19 cellular contexts compared by ENCODE assay signal in genomic region chr12:2120982-2121758, GRCh38.
DNase-seq lines count a peak whose midpoint lies in the region; ATAC-seq and TF ChIP-seq lines count a peak whose summit lies in the region.
"Had no signal": no experiment of that assay in that cellular context is flagged by ENCODE, and none has a peak within 500 bp of the region (broad histone marks: within the 10 kb centered on the region; RNA-seq: fewer than 3 reads in every experiment).

No MANE protein-coding gene starts in this region.

- H3K27me3 Mint-ChIP-seq in chondrocyte (ENCODE audit: low read depth) = no peaks in the 10 kb centered on the region
- H3K27me3 Mint-ChIP-seq: CD4-positive, CD25-positive, alpha-beta regulatory T cell had no signal

- H3K4me1 Mint-ChIP-seq in chondrocyte (ENCODE audit: low read depth) = peaks cover 39% of the 10 kb centered on the region
- H3K4me1 Mint-ChIP-seq: CD4-positive, CD25-positive, alpha-beta regulatory T cell had no signal

- no peak for DNase-seq in left ventricle myocardium inferior
- DNase-seq in heart left ventricle = no peak
- peak; percentile 4 for DNase-seq in kidney tubule cell (ENCODE audit: low spot score)
- DNase-seq in sigmoid colon = peak; percentile 64
- no peak for DNase-seq in chondrocyte (ENCODE audit: low spot score)
- no peak for DNase-seq in foreskin fibroblast
- no peak for DNase-seq in activated CD8-positive, alpha-beta memory T cell treated with anti-CD3 and anti-CD28 coated beads, Interleukin-2, amount 50 U/mL, for 4 hours
- DNase-seq: 8988T; CD4-positive, CD25-positive, alpha-beta regulatory T cell; GF-D8; NCI-H1417; NCI-H1694 treated with DMSO at 0.1 percent for 48 hours; NCI-H2081 treated with DMSO at 0.1 percent for 48 hours; NCI-H2171 treated with DMSO at 0.1 percent for 48 hours; NCI-H446; SHP77 had no signal

- no peaks in the 10 kb centered on the region for H3K9me3 Mint-ChIP-seq in chondrocyte (ENCODE audit: low read depth)
- H3K9me3 Mint-ChIP-seq: IgD-negative memory B cell had no signal

- intact Hi-C loops in left ventricle myocardium inferior (cut with micrococcal nuclease) = no loop called here
- intact Hi-C loops in heart left ventricle (cut with DNase I) = no loop called here
- intact Hi-C loops in sigmoid colon (cut with DNase I) = no loop called here

- TF ChIP-seq POLR2A in heart left ventricle (IDR thresholded peaks at IDR 0.05) (no peak), sigmoid colon (IDR thresholded peaks at IDR 0.05) (no peak)

- no peak overlapping the region for H3K4me3 Mint-ChIP-seq in chondrocyte (ENCODE audit: unreplicated experiment)
- H3K4me3 Mint-ChIP-seq: CD4-positive, CD25-positive, alpha-beta regulatory T cell; IgD-negative memory B cell had no signal

- peaks cover 41% of the 10 kb centered on the region for H3K36me3 Mint-ChIP-seq in chondrocyte (ENCODE audit: low read depth)
- H3K36me3 Mint-ChIP-seq: CD4-positive, CD25-positive, alpha-beta regulatory T cell; IgD-negative memory B cell had no signal

- TF ChIP-seq CTCF in left ventricle myocardium inferior (IDR thresholded peaks at IDR 0.05; ENCODE audit: borderline replicate concordance) = no peak
- no peak for TF ChIP-seq CTCF in heart left ventricle (IDR thresholded peaks at IDR 0.05)
- no peak for TF ChIP-seq CTCF in sigmoid colon (IDR thresholded peaks at IDR 0.05)
- no peak for TF ChIP-seq CTCF in chondrocyte (IDR thresholded peaks at IDR 0.05)
- TF ChIP-seq CTCF in foreskin fibroblast (IDR thresholded peaks at IDR 0.05; ENCODE audit: low read depth, low read length) = no peak

- H3K27ac ChIP-seq in left ventricle myocardium inferior (replicated peaks) = peak overlapping the region; percentile 30
- peak overlapping the region in 1 of 12 donors; percentile 55 for H3K27ac ChIP-seq in heart left ventricle
- H3K27ac ChIP-seq in sigmoid colon = peak overlapping the region; percentile 76 to 84 (median 81)

- H3K27me3 ChIP-seq in left ventricle myocardium inferior (ENCODE audit: low read depth) (no peaks in the 10 kb centered on the region), heart left ventricle (no peaks in the 10 kb centered on the region), sigmoid colon (no peaks in the 10 kb centered on the region)

- H3K27ac Mint-ChIP-seq in chondrocyte (ENCODE audit: unreplicated experiment) = no peak overlapping the region
- H3K27ac Mint-ChIP-seq: CD4-positive, CD25-positive, alpha-beta regulatory T cell; IgD-negative memory B cell had no signal

- no peak for ATAC-seq in heart left ventricle
- no peak for ATAC-seq in HG02759 (IDR thresholded peaks at IDR 0.05; ENCODE audit: unreplicated experiment)
- ATAC-seq: HCT116 had no signal

- peaks cover 81% of the 10 kb centered on the region for H3K4me1 ChIP-seq in left ventricle myocardium inferior
- peaks cover 0 to 67% (median 23%) of the 10 kb centered on the region in 12 donors for H3K4me1 ChIP-seq in heart left ventricle
- peaks cover 2 to 88% (median 69%) of the 10 kb centered on the region in 4 donors for H3K4me1 ChIP-seq in sigmoid colon

- WGBS in heart left ventricle, 4 donors = 85 to 87% (median 85%) methylated on average over 20 of the region's 20 CpGs
- 91 to 93% methylated on average over 20 of the region's 20 CpGs for WGBS in sigmoid colon, 2 donors

- H3K4me3 ChIP-seq in left ventricle myocardium inferior (no peak overlapping the region), heart left ventricle (no peak overlapping the region), sigmoid colon (no peak overlapping the region), foreskin fibroblast (ENCODE audit: low read depth in 1 of 2, low read length in 2 of 2) (no peak overlapping the region)

- H3K9me3 ChIP-seq in left ventricle myocardium inferior (replicated peaks) = no peaks in the 10 kb centered on the region
- no peaks in the 10 kb centered on the region for H3K9me3 ChIP-seq in heart left ventricle
- no peaks in the 10 kb centered on the region for H3K9me3 ChIP-seq in sigmoid colon

- H3K36me3 ChIP-seq in left ventricle myocardium inferior (peaks cover 28% of the 10 kb centered on the region), heart left ventricle (peaks cover 0 to 62% (median 6%) of the 10 kb centered on the region in 9 donors), sigmoid colon (peaks cover 0 to 20% (median 0%) of the 10 kb centered on the region in 4 donors)

- TF ChIP-seq EP300 in sigmoid colon (IDR thresholded peaks at IDR 0.05) = no peak

Comparison
In these comparisons a context has a peak if more than half of its experiments do, and no peak if none do; other contexts are left out.
1. DNase-seq: peak in kidney tubule cell (single experiment) and sigmoid colon (single experiment); none in left ventricle myocardium inferior (single experiment), heart left ventricle (0 of 5), chondrocyte (single experiment), foreskin fibroblast (0 of 2) and activated CD8-positive, alpha-beta memory T cell treated with anti-CD3 and anti-CD28 coated beads, Interleukin-2, amount 50 U/mL, for 4 hours (single experiment).